ENCODE assay signal across 10 cellular contexts in the genomic region with DNA sequence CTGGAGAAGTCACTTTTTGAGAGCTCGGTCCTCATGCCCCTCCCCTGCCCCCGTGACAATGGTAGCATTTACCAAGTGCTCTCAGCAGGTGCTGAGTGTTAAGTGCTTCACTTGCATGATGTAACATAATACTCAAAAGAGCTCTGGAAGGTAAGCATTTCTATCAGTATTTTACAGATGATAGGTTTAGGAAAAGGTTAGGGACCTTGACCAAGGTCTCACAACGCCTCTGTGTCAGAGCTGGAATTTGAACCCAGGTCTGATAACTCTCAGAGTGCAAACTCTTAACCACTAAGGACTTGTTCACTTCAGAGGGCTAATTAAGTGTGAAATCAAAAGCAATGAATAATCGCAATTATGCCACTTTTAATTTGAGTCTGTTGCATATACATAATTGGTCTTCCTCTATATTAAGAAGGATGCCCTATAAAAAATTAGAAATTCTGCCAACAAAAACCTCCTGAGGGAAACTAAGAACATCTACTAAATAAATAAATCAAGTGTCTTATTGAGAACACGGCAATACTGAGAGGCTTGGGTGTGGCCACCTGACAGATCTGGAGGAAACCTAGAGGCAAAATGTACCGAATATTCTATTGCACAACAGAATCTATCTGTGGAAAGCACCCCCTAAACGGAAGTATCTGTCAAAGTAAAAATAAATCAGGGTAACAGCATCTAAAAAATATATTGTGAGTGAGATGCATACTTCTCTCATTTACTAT.
DNase-seq lines count a peak whose midpoint lies in the region; ATAC-seq and TF ChIP-seq lines count a peak whose summit lies in the region.
"Had no signal": no experiment of that assay in that cellular context is flagged by ENCODE, and none has a peak within 500 bp of the region (broad histone marks: within the 10 kb centered on the region; RNA-seq: fewer than 3 reads in every experiment).

No MANE protein-coding gene starts in this region.

- peaks cover 10% of the 10 kb centered on the region for H3K4me1 ChIP-seq in Caco-2
- no peaks in the 10 kb centered on the region for H3K4me1 ChIP-seq in PC-9 (replicated peaks; ENCODE audit: insufficient read depth)

- POLR2A ChIA-PET in CD4-positive, alpha-beta T cell (lab: Charles Lee) = interaction anchor here (0.8 to 3.2 kb wide), 6 partner anchors 9 to 103 kb away, joined by 3 to 12 read pairs (median 5); no protein-coding TSS in a partner anchor
- POLR2A ChIA-PET in Caco-2 (lab: Charles Lee) (no interaction called here), PC-9 (lab: Charles Lee; ENCODE audit: unreplicated experiment) (no interaction called here)

- H3K36me3 Mint-ChIP-seq in CD4-positive, alpha-beta T cell (ENCODE audit: low read depth) = peaks cover 32% of the 10 kb centered on the region
- peaks cover 3% of the 10 kb centered on the region for H3K36me3 Mint-ChIP-seq in IgD-negative memory B cell
- H3K36me3 Mint-ChIP-seq in immature natural killer cell = no peaks in the 10 kb centered on the region
- no peaks in the 10 kb centered on the region for H3K36me3 Mint-ChIP-seq in Caco-2 (ENCODE audit: insufficient read depth, unreplicated experiment)

- TF ChIP-seq CTCF in CD4-positive, alpha-beta T cell (IDR thresholded peaks at IDR 0.05) = no peak
- TF ChIP-seq CTCF in Caco-2 (IDR thresholded peaks at IDR 0.05; ENCODE audit: insufficient read depth in 1 of 2, low read depth in 1 of 2, low read length in 1 of 2, severe bottlenecking in 1 of 2, unreplicated experiment in 1 of 2) (no peak), PC-9 (conservative IDR thresholded peaks at IDR 0.05) (no peak)

- H3K9ac ChIP-seq in SK-N-MC (ENCODE audit: insufficient read length) = no peak overlapping the region

- H3K9me2 ChIP-seq in PC-9 (ENCODE audit: insufficient read depth) = no peaks in the 10 kb centered on the region

- H2AFZ ChIP-seq in PC-9 = no peak overlapping the region

- H3K27me3 Mint-ChIP-seq in CD4-positive, alpha-beta T cell = no peaks in the 10 kb centered on the region
- H3K27me3 Mint-ChIP-seq in IgD-negative memory B cell (no peaks in the 10 kb centered on the region), immature natural killer cell (ENCODE audit: low read depth in 3 of 3) (peaks cover 0 to 3% (median 0%) of the 10 kb centered on the region in 3 donors), Caco-2 (ENCODE audit: insufficient read depth, unreplicated experiment) (no peaks in the 10 kb centered on the region)
- H3K27me3 Mint-ChIP-seq: progenitor cell of endocrine pancreas had no signal

- peak; percentile 85 for ATAC-seq in CD4-positive, alpha-beta T cell (ENCODE audit: poor library complexity)
- ATAC-seq in HG02852 (IDR thresholded peaks at IDR 0.05; ENCODE audit: unreplicated experiment) (no peak), HG03565 (IDR thresholded peaks at IDR 0.05; ENCODE audit: unreplicated experiment) (no peak)

- H3K4me3 ChIP-seq in SK-N-MC = peak overlapping the region; percentile 17; the same call in 1 of the 2 replicates
- H3K4me3 ChIP-seq in Caco-2 (ENCODE audit: low read depth, low read length) = no peak overlapping the region
- H3K4me3 ChIP-seq in PC-9 = no peak overlapping the region
- H3K4me3 ChIP-seq: uterus had no signal

- CTCF ChIA-PET in CD4-positive, alpha-beta T cell (lab: Charles Lee) = no interaction called here
- CTCF ChIA-PET in Caco-2 (lab: Charles Lee) = no interaction called here
- CTCF ChIA-PET in PC-9 (lab: Charles Lee) = no interaction called here

- no peaks in the 10 kb centered on the region for H3K27me3 ChIP-seq in CD4-positive, alpha-beta T cell (ENCODE audit: control insufficient read depth, insufficient read depth, low read length)
- H3K27me3 ChIP-seq in Caco-2 (replicated peaks; ENCODE audit: control insufficient read depth, insufficient read depth, low read length) = no peaks in the 10 kb centered on the region
- H3K27me3 ChIP-seq in PC-9 (ENCODE audit: insufficient read depth, low read depth) = no peaks in the 10 kb centered on the region
- H3K27me3 ChIP-seq: uterus had no signal

- intact Hi-C loops in CD4-positive, alpha-beta T cell (cut with DNase I, micrococcal nuclease) = loop anchor here (1.0 to 5.0 kb wide), 4 partner anchors 10 to 41 kb away; no protein-coding TSS in a partner anchor
- intact Hi-C loops in Caco-2 (cut with micrococcal nuclease; ENCODE audit: unreplicated experiment) = no loop called here
- intact Hi-C loops in PC-9 (cut with micrococcal nuclease; ENCODE audit: unreplicated experiment) = loop anchor here (10.0 kb wide), 1 partner anchor 228 kb away; no protein-coding TSS in a partner anchor

- no peaks in the 10 kb centered on the region for H3F3A ChIP-seq in PC-9 (ENCODE audit: insufficient read depth, low read depth)

- H3K79me2 ChIP-seq in PC-9 (ENCODE audit: low read depth) = no peaks in the 10 kb centered on the region

- H3K27ac ChIP-seq in CD4-positive, alpha-beta T cell (ENCODE audit: low read depth, low read length) = peak overlapping the region; percentile 78
- no peak overlapping the region for H3K27ac ChIP-seq in SK-N-MC
- H3K27ac ChIP-seq in PC-9 = no peak overlapping the region

- no peaks in the 10 kb centered on the region for H3K9me3 ChIP-seq in CD4-positive, alpha-beta T cell (ENCODE audit: control insufficient read depth, low read length)
- H3K9me3 ChIP-seq in SK-N-MC (ENCODE audit: low read depth, low read length) (no peaks in the 10 kb centered on the region), Caco-2 (no peaks in the 10 kb centered on the region), PC-9 (ENCODE audit: insufficient read depth, low read depth) (no peaks in the 10 kb centered on the region)
- H3K9me3 ChIP-seq: uterus had no signal

- H3K4me1 Mint-ChIP-seq in CD4-positive, alpha-beta T cell (ENCODE audit: low read depth) = peaks cover 93% of the 10 kb centered on the region
- peaks cover 51 to 68% (median 68%) of the 10 kb centered on the region in 3 donors for H3K4me1 Mint-ChIP-seq in IgD-negative memory B cell
- H3K4me1 Mint-ChIP-seq in immature natural killer cell = peaks cover 23 to 54% of the 10 kb centered on the region in 2 donors
- H3K4me1 Mint-ChIP-seq in Caco-2 (ENCODE audit: low read depth, unreplicated experiment) = peaks cover 14% of the 10 kb centered on the region

- H3K9me3 Mint-ChIP-seq in CD4-positive, alpha-beta T cell = no peaks in the 10 kb centered on the region
- H3K9me3 Mint-ChIP-seq in IgD-negative memory B cell (no peaks in the 10 kb centered on the region), immature natural killer cell (no peaks in the 10 kb centered on the region), Caco-2 (ENCODE audit: unreplicated experiment) (no peaks in the 10 kb centered on the region)

- H3K4me3 Mint-ChIP-seq in CD4-positive, alpha-beta T cell = peak overlapping the region; percentile 82
- H3K4me3 Mint-ChIP-seq in IgD-negative memory B cell (peak overlapping the region; percentile 76 to 94 (median 90)), immature natural killer cell (peak overlapping the region; percentile 53 to 88 (median 75)), Caco-2 (ENCODE audit: unreplicated experiment) (no peak overlapping the region)

- DNase-seq in CD4-positive, alpha-beta T cell = peak in 1 of 10 experiments; percentile 18
- DNase-seq in SK-N-MC (ENCODE audit: low read depth, low spot score) (peak; percentile 48), immature natural killer cell (peak; percentile 15 to 33 (median 20)), Caco-2 (no peak), PC-9 (no peak)
- DNase-seq: uterus had no signal

- no peak overlapping the region for H3K4me2 ChIP-seq in PC-9

- BruUV-seq in Caco-2 (replicated peaks; lab: Mats Ljungman, UMichigan) (no TSS peak), PC-9 (replicated peaks; lab: Mats Ljungman, UMichigan) (no TSS peak)

- no peaks in the 10 kb centered on the region for H3K36me3 ChIP-seq in SK-N-MC (ENCODE audit: insufficient read depth, low read length)
- H3K36me3 ChIP-seq in Caco-2 (ENCODE audit: control insufficient read depth, insufficient read depth, low read length) = no peaks in the 10 kb centered on the region
- no peaks in the 10 kb centered on the region for H3K36me3 ChIP-seq in PC-9 (ENCODE audit: low read depth)
- H3K36me3 ChIP-seq: uterus had no signal

- H4K20me1 ChIP-seq in PC-9 (ENCODE audit: insufficient read depth) = no peaks in the 10 kb centered on the region

- peak overlapping the region; percentile 99 for H3K27ac Mint-ChIP-seq in CD4-positive, alpha-beta T cell
- peak overlapping the region; percentile 95 to 99 (median 99) for H3K27ac Mint-ChIP-seq in IgD-negative memory B cell
- H3K27ac Mint-ChIP-seq in immature natural killer cell = peak overlapping the region; percentile 75 to 93 (median 88)
- H3K27ac Mint-ChIP-seq in Caco-2 (ENCODE audit: unreplicated experiment) = no peak overlapping the region

Comparison
In these comparisons a context has a peak if more than half of its experiments do, and no peak if none do; other contexts are left out.
1. DNase-seq: peak in SK-N-MC (single experiment) and immature natural killer cell (3 of 3); none in Caco-2 (0 of 2) and PC-9 (0 of 2).